8 cellular contexts compared by ENCODE assay signal in genomic region chr5:124980174-124980941, GRCh38.
DNase-seq lines count a peak whose midpoint lies in the region; ATAC-seq lines count a peak whose summit lies in the region.

No MANE protein-coding gene starts in this region.

- H3K36me3 ChIP-seq in mesendoderm (ENCODE audit: control insufficient read depth, insufficient read depth, low read length) = no peaks in the 10 kb centered on the region

- H3K4me3 ChIP-seq in mesendoderm (ENCODE audit: low read length) = no peak overlapping the region

- H3K56ac ChIP-seq in mesendoderm (ENCODE audit: low read length) = no peak overlapping the region

- H2AK5ac ChIP-seq in mesendoderm (ENCODE audit: low read length) = no peak overlapping the region

- no peak overlapping the region for H2BK5ac ChIP-seq in mesendoderm (ENCODE audit: low read length)

- no peaks in the 10 kb centered on the region for H3K79me2 ChIP-seq in mesendoderm (ENCODE audit: control insufficient read depth, insufficient read depth, low read length)

- H3K4ac ChIP-seq in mesendoderm (ENCODE audit: low read depth, low read length) = no peak overlapping the region

- no peak overlapping the region for H3K4me2 ChIP-seq in mesendoderm (ENCODE audit: low read length)

- H4K8ac ChIP-seq in mesendoderm (ENCODE audit: low read depth, low read length) = no peak overlapping the region

- H2BK120ac ChIP-seq in mesendoderm (ENCODE audit: low read depth, low read length) = no peak overlapping the region

- no peaks in the 10 kb centered on the region for H3K27me3 ChIP-seq in mesendoderm (ENCODE audit: insufficient read depth, low read length, poor library complexity)

- H4K5ac ChIP-seq in mesendoderm (ENCODE audit: low read length) = no peak overlapping the region

- no peak overlapping the region for H3K27ac ChIP-seq in mesendoderm (ENCODE audit: low read depth, low read length)

- ATAC-seq in GM18520 (IDR thresholded peaks at IDR 0.05; ENCODE audit: unreplicated experiment) = peak; percentile 91
- peak; percentile 93 for ATAC-seq in HG02678 (IDR thresholded peaks at IDR 0.05; ENCODE audit: unreplicated experiment)

- no peaks in the 10 kb centered on the region for H3K79me1 ChIP-seq in mesendoderm (ENCODE audit: low read length)

- no peak overlapping the region for H3K18ac ChIP-seq in mesendoderm (ENCODE audit: low read length)

- peaks cover 2% of the 10 kb centered on the region for H3K4me1 ChIP-seq in mesendoderm (ENCODE audit: control insufficient read depth, low read depth, low read length)

- peak; percentile 34 for DNase-seq in NCI-H2107 (lab: John Stamatoyannopoulos, UW)
- peak; percentile 29 for DNase-seq in mesendoderm
- no peak for DNase-seq in activated naive CD4-positive, alpha-beta T cell treated with Interleukin-2 at 50 U/mL for 16 hours
- no peak for DNase-seq in activated CD4-positive, alpha-beta T cell treated with anti-CD3 and anti-CD28 coated beads, Interleukin-2, amount 50 U/mL, for 1 hour
- no peak for DNase-seq in activated effector memory CD4-positive, alpha-beta T cell treated with anti-CD3 and anti-CD28 coated beads, Interleukin-2, amount 50 U/mL, for 16 hours
- no peak for DNase-seq in activated CD4-positive, alpha-beta T cell treated with anti-CD3 and anti-CD28 coated beads, Interleukin-2, amount 50 U/mL, for 48 hours

- no peak overlapping the region for H3K23ac ChIP-seq in mesendoderm (ENCODE audit: low read length)

- no peak overlapping the region for H3K9ac ChIP-seq in mesendoderm (ENCODE audit: low read length)

- WGBS in mesendoderm (ENCODE audit: extremely low coverage, insufficient coverage, low lambda C conversion rate) = no CpG with 5 or more reads among the region's 8 CpGs

- H2BK15ac ChIP-seq in mesendoderm (replicated peaks; ENCODE audit: low read depth) = no peak overlapping the region

Comparison
In these comparisons a context has a peak if more than half of its experiments do, and no peak if none do; other contexts are left out.
1. DNase-seq: peak in NCI-H2107 (single experiment) and mesendoderm (single experiment); none in activated naive CD4-positive, alpha-beta T cell treated with Interleukin-2 at 50 U/mL for 16 hours (single experiment), activated CD4-positive, alpha-beta T cell treated with anti-CD3 and anti-CD28 coated beads, Interleukin-2, amount 50 U/mL, for 1 hour (single experiment), activated effector memory CD4-positive, alpha-beta T cell treated with anti-CD3 and anti-CD28 coated beads, Interleukin-2, amount 50 U/mL, for 16 hours (single experiment) and activated CD4-positive, alpha-beta T cell treated with anti-CD3 and anti-CD28 coated beads, Interleukin-2, amount 50 U/mL, for 48 hours (0 of 2).